Comparison of ENCODE assay signal across 25 cellular contexts in the genomic region with DNA sequence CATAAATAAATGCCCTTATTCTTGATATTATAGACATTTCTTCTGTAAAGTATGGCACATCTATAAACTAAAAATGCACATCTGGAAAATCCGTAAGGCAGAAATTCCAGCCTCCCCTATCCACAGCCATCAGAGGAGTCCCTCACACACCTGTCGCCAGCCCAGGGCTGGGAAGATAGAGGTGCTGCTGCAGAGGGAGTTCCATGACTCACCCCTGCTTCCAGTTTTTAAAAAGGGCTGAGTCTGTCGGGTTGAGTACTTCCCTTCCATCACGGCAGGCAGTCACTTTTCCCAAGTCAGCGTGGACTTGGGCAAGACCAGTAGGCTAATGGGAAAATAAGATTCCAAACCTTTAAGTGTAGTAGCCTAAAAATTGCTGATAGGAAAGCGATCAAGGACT.
"Had no signal": no experiment of that assay in that cellular context is flagged by ENCODE, and none has a peak within 500 bp of the region (broad histone marks: within the 10 kb centered on the region; RNA-seq: fewer than 3 reads in every experiment).

No MANE protein-coding gene starts in this region.

- H3K27ac ChIP-seq: body of pancreas, KMS-11, SJCRH30 had no signal

- H3K4me2 ChIP-seq: KMS-11, SK-N-SH had no signal

- ATAC-seq: activated CD8-positive, alpha-beta T cell treated with anti-CD3 and anti-CD28 coated beads, Interleukin-2, amount 10 ng/mL, durations not matched to agents 7 days and 5 days; body of pancreas; Right ventricle myocardium inferior had no signal

- H3K27me3 ChIP-seq: body of pancreas, SJCRH30 had no signal

- H3K9ac ChIP-seq: KMS-11, SK-N-SH had no signal

- H3K4me3 Mint-ChIP-seq: activated CD8-positive, alpha-beta T cell treated with anti-CD3 and anti-CD28 coated beads, Interleukin-2, amount 10 ng/mL, durations not matched to agents 7 days and 5 days; activated naive CD4-positive, alpha-beta T cell treated with anti-CD3 and anti-CD28 coated beads, Interleukin-2, amount 50 U/mL, for 24 hours had no signal

- DNase-seq: activated CD4-positive, alpha-beta T cell treated with anti-CD3 and anti-CD28 coated beads for 48 hours; activated CD4-positive, alpha-beta T cell treated with anti-CD3 and anti-CD28 coated beads, Interleukin-2, amount 50 U/mL, for 4 hours; activated CD4-positive, CD25-positive, alpha-beta regulatory T cell treated with anti-CD3 and anti-CD28 coated beads, Interleukin-2, amount 50 U/mL, for 72 hours; activated CD8-positive, alpha-beta memory T cell treated with anti-CD3 and anti-CD28 coated beads, Interleukin-2, amount 50 U/mL, for 48 hours; activated CD8-positive, alpha-beta T cell treated with anti-CD3 and anti-CD28 coated beads, Interleukin-2, amount 10 ng/mL, durations not matched to agents 7 days and 5 days; activated effector memory CD4-positive, alpha-beta T cell treated with Interleukin-2 at 50 U/mL for 16 hours; activated naive CD4-positive, alpha-beta T cell; activated T-cell treated with anti-CD3 and anti-CD28 coated beads, Interleukin-2, amount 50 U/mL, for 1 hour; aorta; body of pancreas; NCI-H1092; NCI-H1417; NCI-H1930; NCI-H2107; NCI-H2171 treated with DMSO at 0.1 percent for 48 hours; NCI-H226; NCI-H526 treated with DMSO at 0.1 percent for 48 hours; NCI-H82; RPMI8226; SJCRH30; SK-N-SH; T-helper 1 cell had no signal

- H3K9me3 ChIP-seq: body of pancreas, SJCRH30, SK-N-SH had no signal

- H3K4me1 Mint-ChIP-seq: activated naive CD4-positive, alpha-beta T cell treated with anti-CD3 and anti-CD28 coated beads, Interleukin-2, amount 50 U/mL, for 24 hours had no signal

- H3K36me3 ChIP-seq: SJCRH30 had no signal

- H3K27ac Mint-ChIP-seq: activated CD8-positive, alpha-beta T cell treated with anti-CD3 and anti-CD28 coated beads, Interleukin-2, amount 10 ng/mL, durations not matched to agents 7 days and 5 days; activated naive CD4-positive, alpha-beta T cell treated with anti-CD3 and anti-CD28 coated beads, Interleukin-2, amount 50 U/mL, for 24 hours had no signal

- H3K36me3 Mint-ChIP-seq: activated naive CD4-positive, alpha-beta T cell treated with anti-CD3 and anti-CD28 coated beads, Interleukin-2, amount 50 U/mL, for 24 hours had no signal

- H3K4me3 ChIP-seq: body of pancreas, SJCRH30 had no signal

- H3K4me1 ChIP-seq: body of pancreas, SJCRH30 had no signal

- H3K9me3 Mint-ChIP-seq: activated naive CD4-positive, alpha-beta T cell treated with anti-CD3 and anti-CD28 coated beads, Interleukin-2, amount 50 U/mL, for 24 hours had no signal
